In genomic region chr17:37502009-37502936, GRCh38 we compare ENCODE assay signal across 1 cellular context.
TF ChIP-seq lines count a peak whose summit lies in the region.

No MANE protein-coding gene starts in this region.

TF ChIP-seq in HepG2, 621 proteins besides CTCF, POLR2A, EP300 and RAD21 (continued from another document and continues in another):
- peak; percentile 29; the same call in 1 of the 2 replicates for TF ChIP-seq ZBTB33 (CRISPR knock-in tag; IDR thresholded peaks at IDR 0.05)
- peak; percentile 91 for TF ChIP-seq ARID5B (CRISPR knock-in tag; IDR thresholded peaks at IDR 0.05)
- peak; percentile 49 for TF ChIP-seq CBX1 (IDR thresholded peaks at IDR 0.05; ENCODE audit: low read depth)
- peak; percentile 79; the same call in 1 of the 2 replicates for TF ChIP-seq NR2F2 (IDR thresholded peaks at IDR 0.05; ENCODE audit: borderline replicate concordance, low read depth)
- no peak for TF ChIP-seq ZNF383 (CRISPR knock-in tag; IDR thresholded peaks at IDR 0.05; ENCODE audit: borderline replicate concordance)
- 0 out of 2 replicates have a peak, but pooled peaks have one; percentile 54 for TF ChIP-seq KLF9 (CRISPR knock-in tag; IDR thresholded peaks at IDR 0.05; ENCODE audit: low read depth)
- TF ChIP-seq GMEB1 (CRISPR knock-in tag; IDR thresholded peaks at IDR 0.05; ENCODE audit: borderline replicate concordance): peak; percentile 46; the same call in 1 of the 2 replicates
- peak; percentile 60; the same call in 1 of the 2 replicates for TF ChIP-seq YEATS4 (CRISPR knock-in tag; IDR thresholded peaks at IDR 0.05; ENCODE audit: borderline replicate concordance)
- TF ChIP-seq SNAI1 (CRISPR knock-in tag; IDR thresholded peaks at IDR 0.05; ENCODE audit: borderline replicate concordance): peak; percentile 37; the same call in 1 of the 2 replicates
- no peak for TF ChIP-seq HOXA9 (CRISPR knock-in tag; IDR thresholded peaks at IDR 0.05; ENCODE audit: borderline replicate concordance)
- no peak for TF ChIP-seq NFKBIZ (CRISPR knock-in tag; IDR thresholded peaks at IDR 0.05)
- TF ChIP-seq FOXP1 (IDR thresholded peaks at IDR 0.05): peak; percentile 96
- TF ChIP-seq FOXP1 (CRISPR knock-in tag; IDR thresholded peaks at IDR 0.05): peak; percentile 97
- TF ChIP-seq ZKSCAN8 (CRISPR knock-in tag; IDR thresholded peaks at IDR 0.05; ENCODE audit: borderline replicate concordance): no peak
- TF ChIP-seq GATAD2A (CRISPR knock-in tag; IDR thresholded peaks at IDR 0.05): peak; percentile 95
- 0 out of 4 replicates have a peak, but pooled peaks of 1 of the 2 experiments have one; percentile 10 for TF ChIP-seq REST (IDR thresholded peaks at IDR 0.05; ENCODE audit: borderline replicate concordance in 1 of 2, low read depth in 1 of 2, low read length in 2 of 2)
- TF ChIP-seq TBL1XR1 (IDR thresholded peaks at IDR 0.05; ENCODE audit: borderline replicate concordance, low read length, partially characterized antibody): peak; percentile 37
- peak; percentile 70 for TF ChIP-seq PHF5A (CRISPR knock-in tag; IDR thresholded peaks at IDR 0.05; ENCODE audit: low read depth, unreplicated experiment)
- no peak for TF ChIP-seq TAF1 (CRISPR knock-in tag; IDR thresholded peaks at IDR 0.05)
- no peak for TF ChIP-seq ZBTB1 (CRISPR knock-in tag; IDR thresholded peaks at IDR 0.05; ENCODE audit: borderline replicate concordance)
- no peak for TF ChIP-seq USF2 (IDR thresholded peaks at IDR 0.05; ENCODE audit: low read depth, low read length)
- no peak for TF ChIP-seq USF2 (CRISPR knock-in tag; IDR thresholded peaks at IDR 0.05; ENCODE audit: borderline replicate concordance)
- TF ChIP-seq HNF4A (CRISPR knock-in tag; IDR thresholded peaks at IDR 0.05): peak; percentile 92
- peak; percentile 32; the same call in 1 of the 2 replicates for TF ChIP-seq MAX (IDR thresholded peaks at IDR 0.05)
- TF ChIP-seq CREB1 (IDR thresholded peaks at IDR 0.05): no peak
- peak; percentile 64; the same call in 1 of the 2 replicates for TF ChIP-seq CREB1 (CRISPR knock-in tag; IDR thresholded peaks at IDR 0.05)
- peak; percentile 71; the same call in 1 of the 2 replicates for TF ChIP-seq ZNF264 (CRISPR knock-in tag; IDR thresholded peaks at IDR 0.05)
- TF ChIP-seq MIER3 (CRISPR knock-in tag; IDR thresholded peaks at IDR 0.05; ENCODE audit: borderline replicate concordance): peak; percentile 68; the same call in 1 of the 2 replicates
- peak; percentile 59 for TF ChIP-seq PITX1 (CRISPR knock-in tag; IDR thresholded peaks at IDR 0.05)
- TF ChIP-seq IKZF5 (CRISPR knock-in tag; IDR thresholded peaks at IDR 0.05): peak; percentile 61
- TF ChIP-seq GABPB1 (CRISPR knock-in tag; IDR thresholded peaks at IDR 0.05): no peak
- peak; percentile 64; the same call in 1 of the 2 replicates for TF ChIP-seq TARDBP (CRISPR knock-in tag; IDR thresholded peaks at IDR 0.05)
- TF ChIP-seq KMT2B (CRISPR knock-in tag; IDR thresholded peaks at IDR 0.05): peak; percentile 63; the same call in 1 of the 2 replicates
- TF ChIP-seq ZNF75D (CRISPR knock-in tag; IDR thresholded peaks at IDR 0.05; ENCODE audit: borderline replicate concordance): no peak
- TF ChIP-seq HDAC1 (CRISPR knock-in tag; IDR thresholded peaks at IDR 0.05): peak; percentile 72
- no peak for TF ChIP-seq THAP8 (CRISPR knock-in tag; IDR thresholded peaks at IDR 0.05; ENCODE audit: borderline replicate concordance)
- TF ChIP-seq FOXP4 (CRISPR knock-in tag; IDR thresholded peaks at IDR 0.05): peak; percentile 97
- TF ChIP-seq ZNF224 (CRISPR knock-in tag; IDR thresholded peaks at IDR 0.05): no peak; the same call in 1 of the 2 replicates
- TF ChIP-seq PHF21A (CRISPR knock-in tag; IDR thresholded peaks at IDR 0.05): peak; percentile 96
- TF ChIP-seq ARID3A (IDR thresholded peaks at IDR 0.05; ENCODE audit: low read depth, low read length): peak; percentile 34; the same call in 1 of the 2 replicates
